11 cellular contexts compared by ENCODE assay signal in the genomic region with DNA sequence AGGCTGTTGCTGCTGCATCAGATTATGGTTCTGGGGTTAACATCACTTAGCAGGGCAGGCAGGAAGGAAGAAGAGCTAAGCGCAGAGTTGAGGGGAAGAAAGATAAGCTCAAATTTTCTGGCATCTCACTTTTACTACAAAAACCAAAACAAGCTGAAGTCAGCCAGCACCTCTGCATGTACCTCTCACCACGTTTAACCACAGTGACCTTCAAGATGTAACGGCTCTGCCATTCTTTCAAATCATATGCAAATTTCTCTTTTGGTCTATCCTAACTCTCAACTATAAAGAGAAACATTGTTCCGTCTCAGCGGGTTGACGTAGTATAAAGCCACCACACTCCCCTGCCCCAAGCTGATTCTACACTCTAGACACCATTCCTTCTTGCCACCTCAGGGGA.
A peak's percentile ranks its signal among the peaks of the same experiment; 100 is the strongest.
DNase-seq lines count a peak whose midpoint lies in the region; ATAC-seq and TF ChIP-seq lines count a peak whose summit lies in the region.
"Had no signal": no experiment of that assay in that cellular context is flagged by ENCODE, and none has a peak within 500 bp of the region (broad histone marks: within the 10 kb centered on the region; RNA-seq: fewer than 3 reads in every experiment).

No MANE protein-coding gene starts in this region.

- no peak overlapping the region for H3K27ac ChIP-seq in CD4-positive, CD25-positive, alpha-beta regulatory T cell (ENCODE audit: insufficient read depth, low read length, poor library complexity, severe bottlenecking)
- H3K27ac ChIP-seq: C4-2B, tibial nerve had no signal

- POLR2A ChIA-PET in activated CD8-positive, alpha-beta T cell treated with anti-CD3 and anti-CD28 coated beads, Interleukin-2, amount 10 ng/mL, durations not matched to agents 7 days and 5 days (lab: Charles Lee): no interaction called here

- peaks cover 7% of the 10 kb centered on the region for H3K27me3 Mint-ChIP-seq in CD4-positive, CD25-positive, alpha-beta regulatory T cell
- no peaks in the 10 kb centered on the region for H3K27me3 Mint-ChIP-seq in activated CD8-positive, alpha-beta T cell treated with anti-CD3 and anti-CD28 coated beads, Interleukin-2, amount 10 ng/mL, durations not matched to agents 7 days and 5 days (ENCODE audit: low read depth)

- no peaks in the 10 kb centered on the region for H3K36me3 ChIP-seq in CD4-positive, CD25-positive, alpha-beta regulatory T cell (ENCODE audit: control insufficient read depth, insufficient read depth, low read length)

- no peak overlapping the region for H3K27ac Mint-ChIP-seq in CD4-positive, CD25-positive, alpha-beta regulatory T cell
- H3K27ac Mint-ChIP-seq in activated CD8-positive, alpha-beta T cell treated with anti-CD3 and anti-CD28 coated beads, Interleukin-2, amount 10 ng/mL, durations not matched to agents 7 days and 5 days: no peak overlapping the region

- peak overlapping the region; percentile 62 for H3K4me3 ChIP-seq in CD4-positive, CD25-positive, alpha-beta regulatory T cell (ENCODE audit: low read depth, low read length)
- H3K4me3 ChIP-seq: tibial nerve had no signal

- H3K4me1 Mint-ChIP-seq in CD4-positive, CD25-positive, alpha-beta regulatory T cell: no peaks in the 10 kb centered on the region
- no peaks in the 10 kb centered on the region for H3K4me1 Mint-ChIP-seq in activated CD8-positive, alpha-beta T cell treated with anti-CD3 and anti-CD28 coated beads, Interleukin-2, amount 10 ng/mL, durations not matched to agents 7 days and 5 days (ENCODE audit: low read depth)

- no peaks in the 10 kb centered on the region for H3K9me3 ChIP-seq in CD4-positive, CD25-positive, alpha-beta regulatory T cell (ENCODE audit: control insufficient read depth in 2 of 2, low read length in 2 of 2)
- H3K9me3 ChIP-seq: tibial nerve had no signal

- H3K4me3 Mint-ChIP-seq in CD4-positive, CD25-positive, alpha-beta regulatory T cell: no peak overlapping the region
- no peak overlapping the region for H3K4me3 Mint-ChIP-seq in activated CD8-positive, alpha-beta T cell treated with anti-CD3 and anti-CD28 coated beads, Interleukin-2, amount 10 ng/mL, durations not matched to agents 7 days and 5 days

- peak; percentile 47 to 68 for ATAC-seq in CD4-positive, CD25-positive, alpha-beta regulatory T cell (ENCODE audit: low read depth in 2 of 2)
- ATAC-seq in GM19043 (IDR thresholded peaks at IDR 0.05; ENCODE audit: low read depth, unreplicated experiment): peak; percentile 65
- peak; percentile 68 for ATAC-seq in HG03095 (IDR thresholded peaks at IDR 0.05; ENCODE audit: unreplicated experiment)
- peak; percentile 67 for ATAC-seq in activated CD8-positive, alpha-beta T cell treated with anti-CD3 and anti-CD28 coated beads, Interleukin-2, amount 10 ng/mL, durations not matched to agents 7 days and 5 days
- ATAC-seq in HG03108 (IDR thresholded peaks at IDR 0.05; ENCODE audit: unreplicated experiment): no peak
- ATAC-seq in HG02840 (IDR thresholded peaks at IDR 0.05; ENCODE audit: low FRiP score, unreplicated experiment): no peak
- no peak for ATAC-seq in SK-N-SH treated with all-trans-retinoic acid at 6 μM for 48 hours

- peaks cover 0 to 1% (median 0%) of the 10 kb centered on the region in 7 donors for H3K9me3 Mint-ChIP-seq in CD4-positive, CD25-positive, alpha-beta regulatory T cell
- H3K9me3 Mint-ChIP-seq in activated CD8-positive, alpha-beta T cell treated with anti-CD3 and anti-CD28 coated beads, Interleukin-2, amount 10 ng/mL, durations not matched to agents 7 days and 5 days (ENCODE audit: insufficient read depth): no peaks in the 10 kb centered on the region

- peak in 2 of 3 donors; percentile 27 to 62 for DNase-seq in CD4-positive, CD25-positive, alpha-beta regulatory T cell
- DNase-seq in activated CD8-positive, alpha-beta T cell treated with anti-CD3 and anti-CD28 coated beads, Interleukin-2, amount 10 ng/mL, durations not matched to agents 7 days and 5 days: peak; percentile 21
- DNase-seq in NCI-H1105 treated with DMSO at 0.1 percent for 48 hours (lab: John Stamatoyannopoulos, UW): no peak
- DNase-seq: occipital lobe had no signal

- CTCF ChIA-PET in activated CD8-positive, alpha-beta T cell treated with anti-CD3 and anti-CD28 coated beads, Interleukin-2, amount 10 ng/mL, durations not matched to agents 7 days and 5 days (lab: Charles Lee): interaction anchor here (0.8 to 1.7 kb wide), 3 partner anchors 10 to 157 kb away, joined by 3 to 5 read pairs (median 4); no protein-coding TSS in a partner anchor

- H3K36me3 Mint-ChIP-seq in CD4-positive, CD25-positive, alpha-beta regulatory T cell: no peaks in the 10 kb centered on the region
- no peaks in the 10 kb centered on the region for H3K36me3 Mint-ChIP-seq in activated CD8-positive, alpha-beta T cell treated with anti-CD3 and anti-CD28 coated beads, Interleukin-2, amount 10 ng/mL, durations not matched to agents 7 days and 5 days (ENCODE audit: low read depth)

- H3K4me1 ChIP-seq in CD4-positive, CD25-positive, alpha-beta regulatory T cell (ENCODE audit: control insufficient read depth, insufficient read depth, low read length, poor library complexity, severe bottlenecking): no peaks in the 10 kb centered on the region

- no peaks in the 10 kb centered on the region for H3K27me3 ChIP-seq in CD4-positive, CD25-positive, alpha-beta regulatory T cell (ENCODE audit: control insufficient read depth, insufficient read depth, low read length)
- H3K27me3 ChIP-seq: tibial nerve had no signal

TF ChIP-seq in SK-N-SH treated with all-trans-retinoic acid at 6 μM for 48 hours, 23 proteins besides CTCF, POLR2A, EP300 and RAD21:
- TF ChIP-seq, protein P1, sequence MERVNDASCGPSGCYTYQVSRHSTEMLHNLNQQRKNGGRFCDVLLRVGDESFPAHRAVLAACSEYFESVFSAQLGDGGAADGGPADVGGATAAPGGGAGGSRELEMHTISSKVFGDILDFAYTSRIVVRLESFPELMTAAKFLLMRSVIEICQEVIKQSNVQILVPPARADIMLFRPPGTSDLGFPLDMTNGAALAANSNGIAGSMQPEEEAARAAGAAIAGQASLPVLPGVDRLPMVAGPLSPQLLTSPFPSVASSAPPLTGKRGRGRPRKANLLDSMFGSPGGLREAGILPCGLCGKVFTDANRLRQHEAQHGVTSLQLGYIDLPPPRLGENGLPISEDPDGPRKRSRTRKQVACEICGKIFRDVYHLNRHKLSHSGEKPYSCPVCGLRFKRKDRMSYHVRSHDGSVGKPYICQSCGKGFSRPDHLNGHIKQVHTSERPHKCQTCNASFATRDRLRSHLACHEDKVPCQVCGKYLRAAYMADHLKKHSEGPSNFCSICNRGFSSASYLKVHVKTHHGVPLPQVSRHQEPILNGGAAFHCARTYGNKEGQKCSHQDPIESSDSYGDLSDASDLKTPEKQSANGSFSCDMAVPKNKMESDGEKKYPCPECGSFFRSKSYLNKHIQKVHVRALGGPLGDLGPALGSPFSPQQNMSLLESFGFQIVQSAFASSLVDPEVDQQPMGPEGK (CRISPR knock-in tag; IDR thresholded peaks at IDR 0.05; ENCODE audit: borderline replicate concordance): no peak
- TF ChIP-seq ZNF8 (CRISPR knock-in tag; IDR thresholded peaks at IDR 0.05) (no peak), TOX (CRISPR knock-in tag; IDR thresholded peaks at IDR 0.05; ENCODE audit: borderline replicate concordance) (no peak), SNAI2 (CRISPR knock-in tag; IDR thresholded peaks at IDR 0.05) (no peak), TSHZ2 (CRISPR knock-in tag; IDR thresholded peaks at IDR 0.05) (no peak), ISL1 (CRISPR knock-in tag; IDR thresholded peaks at IDR 0.05) (no peak), CSDC2 (CRISPR knock-in tag; IDR thresholded peaks at IDR 0.05) (no peak), RARB (CRISPR knock-in tag; IDR thresholded peaks at IDR 0.05) (no peak), PPARA (CRISPR knock-in tag; IDR thresholded peaks at IDR 0.05; ENCODE audit: borderline replicate concordance) (no peak), OSR1 (CRISPR knock-in tag; IDR thresholded peaks at IDR 0.05) (no peak), ZFP30 (CRISPR knock-in tag; IDR thresholded peaks at IDR 0.05) (no peak), BACH2 (CRISPR knock-in tag; IDR thresholded peaks at IDR 0.05; ENCODE audit: borderline replicate concordance) (no peak), ESRRG (CRISPR knock-in tag; IDR thresholded peaks at IDR 0.05) (no peak), ZNF70 (CRISPR knock-in tag; IDR thresholded peaks at IDR 0.05) (no peak)

Comparison
In these comparisons a context has a peak if more than half of its experiments do, and no peak if none do; other contexts are left out.
1. ATAC-seq: peak in CD4-positive, CD25-positive, alpha-beta regulatory T cell (2 of 2), GM19043 (single experiment), HG03095 (single experiment) and activated CD8-positive, alpha-beta T cell treated with anti-CD3 and anti-CD28 coated beads, Interleukin-2, amount 10 ng/mL, durations not matched to agents 7 days and 5 days (single experiment); none in HG03108 (single experiment), HG02840 (single experiment) and SK-N-SH treated with all-trans-retinoic acid at 6 μM for 48 hours (single experiment).